Comparison of ENCODE assay signal across 25 cellular contexts in the genomic region with DNA sequence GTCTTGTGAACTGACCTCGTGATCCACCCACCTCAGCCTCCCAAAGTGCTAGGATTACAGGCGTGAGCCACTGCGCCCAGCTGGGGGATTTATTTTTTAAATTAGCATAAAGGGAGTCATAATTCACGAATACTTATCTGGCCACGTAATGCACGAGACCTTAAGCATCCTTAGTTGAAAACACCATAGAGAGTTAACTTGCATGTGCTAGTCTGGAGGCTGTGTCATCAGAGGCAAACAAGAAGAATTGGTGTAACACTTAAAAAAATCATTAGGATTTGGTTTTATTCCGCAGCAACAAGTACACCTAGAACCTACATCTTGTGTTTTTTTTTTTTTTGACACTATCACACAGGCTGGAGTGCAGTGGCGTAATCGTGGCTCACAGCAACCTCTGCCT.
"Had no signal": no experiment of that assay in that cellular context is flagged by ENCODE, and none has a peak within 500 bp of the region (broad histone marks: within the 10 kb centered on the region; RNA-seq: fewer than 3 reads in every experiment).

No MANE protein-coding gene starts in this region.

- H3K36me3 Mint-ChIP-seq: WTC11 had no signal

- H3K4me3 Mint-ChIP-seq: activated CD8-positive, alpha-beta T cell treated with anti-CD3 and anti-CD28 coated beads, Interleukin-2, amount 10 ng/mL, durations not matched to agents 7 days and 5 days; activated naive CD4-positive, alpha-beta T cell treated with anti-CD3 and anti-CD28 coated beads, Interleukin-2, amount 50 U/mL, for 24 hours; T-helper 17 cell; WTC11 had no signal

- DNase-seq: activated CD4-positive, alpha-beta T cell treated with anti-CD3 and anti-CD28 coated beads for 48 hours; activated CD4-positive, alpha-beta T cell treated with anti-CD3 and anti-CD28 coated beads, Interleukin-2, amount 50 U/mL, for 4 hours; activated CD4-positive, CD25-positive, alpha-beta regulatory T cell treated with anti-CD3 and anti-CD28 coated beads, Interleukin-2, amount 50 U/mL, for 72 hours; activated CD8-positive, alpha-beta memory T cell treated with anti-CD3 and anti-CD28 coated beads, Interleukin-2, amount 50 U/mL, for 48 hours; activated CD8-positive, alpha-beta T cell treated with anti-CD3 and anti-CD28 coated beads, Interleukin-2, amount 10 ng/mL, durations not matched to agents 7 days and 5 days; activated T-cell treated with anti-CD3 and anti-CD28 coated beads, Interleukin-2, amount 50 U/mL, for 1 hour; amniotic stem cell; body of pancreas; NCI-H1092; NCI-H1417; NCI-H1694; NCI-H2029; NCI-H345; NCI-H510A; NCI-H526 treated with DMSO at 0.1 percent for 48 hours; NCI-H82; OCI-M1; SHP77 treated with DMSO at 0.1 percent for 48 hours; T-helper 17 cell; T-helper 9 cell had no signal

- H3K4me1 Mint-ChIP-seq: activated naive CD4-positive, alpha-beta T cell treated with anti-CD3 and anti-CD28 coated beads, Interleukin-2, amount 50 U/mL, for 24 hours had no signal

- ATAC-seq: activated CD8-positive, alpha-beta T cell treated with anti-CD3 and anti-CD28 coated beads, Interleukin-2, amount 10 ng/mL, durations not matched to agents 7 days and 5 days; body of pancreas; Panc1; T-helper 17 cell; WTC11 had no signal

- H3K27ac ChIP-seq: ascending aorta, body of pancreas, KMS-11 had no signal

- H3K27ac Mint-ChIP-seq: activated CD8-positive, alpha-beta T cell treated with anti-CD3 and anti-CD28 coated beads, Interleukin-2, amount 10 ng/mL, durations not matched to agents 7 days and 5 days; activated naive CD4-positive, alpha-beta T cell treated with anti-CD3 and anti-CD28 coated beads, Interleukin-2, amount 50 U/mL, for 24 hours; T-helper 17 cell; WTC11 had no signal

- H3K9me3 Mint-ChIP-seq: activated naive CD4-positive, alpha-beta T cell treated with anti-CD3 and anti-CD28 coated beads, Interleukin-2, amount 50 U/mL, for 24 hours had no signal
